ENCODE assay signal across 1 cellular context in genomic region chr22:38239101-38239761, GRCh38.
TF ChIP-seq lines count a peak whose summit lies in the region.

No MANE protein-coding gene starts in this region.

TF ChIP-seq in SK-N-SH, 30 proteins besides CTCF, POLR2A, EP300 and RAD21 (continued from another document):
- TF ChIP-seq TEAD4 (IDR thresholded peaks at IDR 0.05; ENCODE audit: borderline replicate concordance, insufficient read depth) (no peak), IRF3 (IDR thresholded peaks at IDR 0.05; ENCODE audit: low read depth, low read length) (no peak), CHD2 (IDR thresholded peaks at IDR 0.05; ENCODE audit: low read length, partially characterized antibody) (no peak), RCOR1 (IDR thresholded peaks at IDR 0.05; ENCODE audit: low read length) (no peak), RXRA (IDR thresholded peaks at IDR 0.05; ENCODE audit: borderline replicate concordance, low read depth) (no peak), SIN3A (IDR thresholded peaks at IDR 0.05; ENCODE audit: borderline replicate concordance, low read depth, low read length) (no peak), NFIC (IDR thresholded peaks at IDR 0.05; ENCODE audit: borderline replicate concordance) (0 out of 2 replicates have a peak, but pooled peaks have one; percentile 11), NRF1 (IDR thresholded peaks at IDR 0.05; ENCODE audit: low read depth, low read length) (no peak), TAF1 (IDR thresholded peaks at IDR 0.05; ENCODE audit: borderline replicate concordance, low read depth, low read length) (no peak), ELF1 (IDR thresholded peaks at IDR 0.05) (no peak)
